ENCODE assay signal across 1 cellular context in genomic region chr4:146243141-146243882, GRCh38.
TF ChIP-seq lines count a peak whose summit lies in the region.

No MANE protein-coding gene starts in this region.

TF ChIP-seq in GM23338, 12 proteins besides CTCF, POLR2A, EP300 and RAD21 (continued from another document):
- TF ChIP-seq NANOG (IDR thresholded peaks at IDR 0.05; ENCODE audit: borderline replicate concordance), result no peak
